ENCODE assay signal across 2 cellular contexts in the genomic region with DNA sequence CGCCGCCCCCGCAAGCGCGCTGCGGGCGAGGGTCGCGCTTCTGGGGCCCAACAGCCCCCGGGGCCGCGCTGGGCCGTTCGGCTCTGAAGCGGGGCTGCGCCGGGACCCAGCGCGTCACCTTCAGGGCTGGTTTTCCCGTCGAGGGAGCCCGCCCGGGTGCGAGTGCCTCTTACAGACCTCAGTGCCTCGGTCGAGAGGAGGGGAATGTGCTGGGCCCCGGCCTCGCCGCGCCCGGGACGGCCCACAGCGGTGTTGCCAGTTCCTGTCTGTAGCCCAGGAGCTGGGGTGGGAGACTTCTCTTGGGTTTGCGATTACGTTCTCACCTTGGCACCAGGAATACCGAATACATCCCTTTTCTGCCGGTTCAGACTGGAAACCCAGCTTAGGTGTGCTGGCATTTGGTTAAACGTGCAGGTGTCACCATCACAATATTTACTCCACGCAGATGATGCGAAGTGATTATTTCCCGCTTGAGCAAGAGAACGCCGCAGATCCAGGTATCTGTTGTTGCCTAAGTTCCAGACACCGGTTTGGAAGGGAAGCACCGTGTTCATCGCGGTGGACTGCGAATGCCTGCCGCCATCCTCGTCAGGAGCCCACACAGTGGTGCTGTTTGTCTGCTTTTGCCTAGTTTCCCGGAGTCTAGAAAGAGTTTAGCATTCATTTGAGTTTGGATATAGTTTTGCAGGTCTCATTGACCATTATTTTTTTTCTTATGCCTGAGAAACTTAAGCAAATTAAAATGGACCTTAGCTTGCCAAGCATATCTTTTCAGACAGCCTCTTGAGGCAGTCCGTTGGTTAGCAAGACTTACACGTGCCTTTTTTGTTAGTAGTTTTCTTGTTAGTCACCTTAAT.
TF ChIP-seq lines count a peak whose summit lies in the region.

No MANE protein-coding gene starts in this region.

TF ChIP-seq in HCT116, 20 proteins besides CTCF, POLR2A, EP300 and RAD21:
- TF ChIP-seq ZNF274 (IDR thresholded peaks at IDR 0.05; ENCODE audit: low read depth, low read length) (no peak), POLR2AphosphoS5 (IDR thresholded peaks at IDR 0.05; ENCODE audit: low read depth, low read length) (peak; percentile 29), SRF (IDR thresholded peaks at IDR 0.05; ENCODE audit: low read depth) (no peak), EZH2phosphoT487 (IDR thresholded peaks at IDR 0.05; ENCODE audit: borderline replicate concordance) (no peak), ZFX (IDR thresholded peaks at IDR 0.05) (peak; percentile 67; the same call in 1 of the 2 replicates)
- TF ChIP-seq, protein P1, sequence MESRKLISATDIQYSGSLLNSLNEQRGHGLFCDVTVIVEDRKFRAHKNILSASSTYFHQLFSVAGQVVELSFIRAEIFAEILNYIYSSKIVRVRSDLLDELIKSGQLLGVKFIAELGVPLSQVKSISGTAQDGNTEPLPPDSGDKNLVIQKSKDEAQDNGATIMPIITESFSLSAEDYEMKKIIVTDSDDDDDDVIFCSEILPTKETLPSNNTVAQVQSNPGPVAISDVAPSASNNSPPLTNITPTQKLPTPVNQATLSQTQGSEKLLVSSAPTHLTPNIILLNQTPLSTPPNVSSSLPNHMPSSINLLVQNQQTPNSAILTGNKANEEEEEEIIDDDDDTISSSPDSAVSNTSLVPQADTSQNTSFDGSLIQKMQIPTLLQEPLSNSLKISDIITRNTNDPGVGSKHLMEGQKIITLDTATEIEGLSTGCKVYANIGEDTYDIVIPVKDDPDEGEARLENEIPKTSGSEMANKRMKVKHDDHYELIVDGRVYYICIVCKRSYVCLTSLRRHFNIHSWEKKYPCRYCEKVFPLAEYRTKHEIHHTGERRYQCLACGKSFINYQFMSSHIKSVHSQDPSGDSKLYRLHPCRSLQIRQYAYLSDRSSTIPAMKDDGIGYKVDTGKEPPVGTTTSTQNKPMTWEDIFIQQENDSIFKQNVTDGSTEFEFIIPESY (IDR thresholded peaks at IDR 0.05; ENCODE audit: extremely low read depth, insufficient replicate concordance, low read length): no peak

TF ChIP-seq in SK-N-SH, 30 proteins besides CTCF, POLR2A, EP300 and RAD21:
- TF ChIP-seq MEF2A (IDR thresholded peaks at IDR 0.05; ENCODE audit: borderline replicate concordance, low read depth) (no peak), REST (IDR thresholded peaks at IDR 0.05; ENCODE audit: low read depth, low read length) (no peak), MXI1 (IDR thresholded peaks at IDR 0.05; ENCODE audit: low read depth, low read length) (0 out of 2 replicates have a peak, but pooled peaks have one; percentile 24), YY1 (IDR thresholded peaks at IDR 0.05; ENCODE audit: low read depth) (0 out of 2 replicates have a peak, but pooled peaks have one; percentile 17), SMC3 (IDR thresholded peaks at IDR 0.05; ENCODE audit: low read depth, low read length) (peak; percentile 25; the same call in 1 of the 2 replicates), TAF1 (IDR thresholded peaks at IDR 0.05; ENCODE audit: borderline replicate concordance, low read depth, low read length) (0 out of 2 replicates have a peak, but pooled peaks have one; percentile 14)
- TF ChIP-seq, protein P2, sequence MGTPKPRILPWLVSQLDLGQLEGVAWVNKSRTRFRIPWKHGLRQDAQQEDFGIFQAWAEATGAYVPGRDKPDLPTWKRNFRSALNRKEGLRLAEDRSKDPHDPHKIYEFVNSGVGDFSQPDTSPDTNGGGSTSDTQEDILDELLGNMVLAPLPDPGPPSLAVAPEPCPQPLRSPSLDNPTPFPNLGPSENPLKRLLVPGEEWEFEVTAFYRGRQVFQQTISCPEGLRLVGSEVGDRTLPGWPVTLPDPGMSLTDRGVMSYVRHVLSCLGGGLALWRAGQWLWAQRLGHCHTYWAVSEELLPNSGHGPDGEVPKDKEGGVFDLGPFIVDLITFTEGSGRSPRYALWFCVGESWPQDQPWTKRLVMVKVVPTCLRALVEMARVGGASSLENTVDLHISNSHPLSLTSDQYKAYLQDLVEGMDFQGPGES (IDR thresholded peaks at IDR 0.05; ENCODE audit: low read depth, low read length): no peak
TF ChIP-seq in SK-N-SH: peak in this region for 4.
